In the genomic region with DNA sequence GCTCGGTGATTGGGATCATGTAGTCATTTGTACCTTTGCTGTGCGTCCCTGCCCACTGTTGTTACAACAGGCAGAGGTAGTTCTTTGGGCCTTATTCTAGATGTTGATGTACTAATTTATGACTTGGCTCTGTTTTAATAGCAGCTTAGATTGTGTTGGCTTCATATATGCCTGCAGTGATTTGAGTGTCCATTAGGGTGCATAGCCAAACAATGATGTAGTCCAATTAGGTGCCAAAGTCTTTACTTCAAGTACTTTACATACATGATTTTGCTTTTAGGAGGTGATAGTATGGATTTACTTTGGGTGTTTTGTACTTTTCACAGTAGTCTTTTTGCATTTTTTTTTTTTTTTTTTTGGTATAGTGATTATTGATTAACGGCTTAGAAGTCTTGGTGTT, we compare ENCODE assay signal across 13 cellular contexts. TPM values are rescaled to one million over a fixed set of nuclear protein-coding genes. Genes with fewer than 3 reads are reported as not detected.
DNase-seq lines count a peak whose midpoint lies in the region; ATAC-seq and TF ChIP-seq lines count a peak whose summit lies in the region.
"Had no signal": no experiment of that assay in that cellular context is flagged by ENCODE, and none has a peak within 500 bp of the region (broad histone marks: within the 10 kb centered on the region; RNA-seq: fewer than 3 reads in every experiment).

No MANE protein-coding gene starts in this region.

- H3K4me3 ChIP-seq in smooth muscle cell (no peak overlapping the region), uterus (no peak overlapping the region)

- H3K4me1 ChIP-seq in smooth muscle cell (ENCODE audit: low read depth) (peaks cover 24% of the 10 kb centered on the region), uterus (peaks cover 0 to 13% of the 10 kb centered on the region in 2 donors)

- intact Hi-C loops in natural killer cell (cut with micrococcal nuclease) (loop anchor here (5.0 kb wide), 1 partner anchor 35 kb away; no protein-coding TSS in a partner anchor), uterus (cut with DNase I; ENCODE audit: low total_unique reads) (no loop called here)

- H3K27ac ChIP-seq in smooth muscle cell (ENCODE audit: low read depth) (no peak overlapping the region), uterus (no peak overlapping the region)

- TF ChIP-seq POLR2A in uterus (IDR thresholded peaks at IDR 0.05) = no peak

- peaks cover 98% of the 10 kb centered on the region for H3K79me2 ChIP-seq in smooth muscle cell (ENCODE audit: low read depth)

- H2AFZ ChIP-seq in smooth muscle cell (ENCODE audit: low read depth) = no peak overlapping the region

- peak overlapping the region; percentile 22 to 73 for H3K27ac Mint-ChIP-seq in natural killer cell
- no peak overlapping the region for H3K27ac Mint-ChIP-seq in natural killer cell treated with Interleukin-12 subunit alpha and Interleukin-12 subunit beta and Interleukin-15 and Interleukin-18, amount 100 ng/mL, for 72 hours
- H3K27ac Mint-ChIP-seq in effector memory CD8-positive, alpha-beta T cell = peak overlapping the region; percentile 20 to 67
- H3K27ac Mint-ChIP-seq: activated naive CD8-positive, alpha-beta T cell treated with anti-CD3 and anti-CD28 coated beads, Interleukin-2, amount 10 ng/mL, durations not matched to agents 7 days and 5 days; stimulated activated memory B cell treated with anti-CD40 and anti-IgM and Interleukin-4, amounts not matched to agents 10 μg/mL and 1 μg/mL and 100 μg/mL, for 72 hours had no signal

- DNase-seq in natural killer cell (no peak), NCI-H1105 treated with DMSO at 0.1 percent for 48 hours (lab: John Stamatoyannopoulos, UW) (peak; percentile 34), foreskin melanocyte (no peak), mucosa of gallbladder (ENCODE audit: low spot score) (no peak), smooth muscle cell (lab: John Stamatoyannopoulos, UW; ENCODE audit: unreplicated experiment) (no peak), uterus (no peak)
- no peak for DNase-seq in natural killer cell treated with Interleukin-12 subunit alpha and Interleukin-12 subunit beta and Interleukin-15 and Interleukin-18, amount 100 ng/mL, for 72 hours (ENCODE audit: low spot score)
- DNase-seq in effector memory CD8-positive, alpha-beta T cell = no peak
- DNase-seq: activated naive CD8-positive, alpha-beta T cell treated with anti-CD3 and anti-CD28 coated beads, Interleukin-2, amount 10 ng/mL, durations not matched to agents 7 days and 5 days; KG1; NCI-H2171 treated with DMSO at 0.1 percent for 48 hours; stimulated activated CD4-positive, alpha-beta T cell treated with anti-CD3 and anti-CD28 coated beads, Interleukin-4, amount 100 ng/mL, for 1 hour had no signal

- peak in 1 of 3 donors; percentile 32 for ATAC-seq in natural killer cell
- ATAC-seq in natural killer cell treated with Interleukin-12 subunit alpha and Interleukin-12 subunit beta and Interleukin-15 and Interleukin-18, amount 100 ng/mL, for 72 hours = no peak
- peak; percentile 17 for ATAC-seq in effector memory CD8-positive, alpha-beta T cell (replicated peaks)
- ATAC-seq: stimulated activated memory B cell treated with anti-CD40 and anti-IgM and Interleukin-4, amounts not matched to agents 10 μg/mL and 1 μg/mL and 100 μg/mL, for 72 hours had no signal

- peaks cover 100% of the 10 kb centered on the region for H4K20me1 ChIP-seq in smooth muscle cell (ENCODE audit: low read depth)

- no peaks in the 10 kb centered on the region for H3K9me3 ChIP-seq in smooth muscle cell (replicated peaks; ENCODE audit: low read depth)
- no peaks in the 10 kb centered on the region for H3K9me3 ChIP-seq in uterus

- H3K9me3 Mint-ChIP-seq in natural killer cell = no peaks in the 10 kb centered on the region
- no peaks in the 10 kb centered on the region for H3K9me3 Mint-ChIP-seq in natural killer cell treated with Interleukin-12 subunit alpha and Interleukin-12 subunit beta and Interleukin-15 and Interleukin-18, amount 100 ng/mL, for 72 hours
- no peaks in the 10 kb centered on the region for H3K9me3 Mint-ChIP-seq in effector memory CD8-positive, alpha-beta T cell
- H3K9me3 Mint-ChIP-seq: activated naive CD8-positive, alpha-beta T cell treated with anti-CD3 and anti-CD28 coated beads, Interleukin-2, amount 10 ng/mL, durations not matched to agents 7 days and 5 days; stimulated activated memory B cell treated with anti-CD40 and anti-IgM and Interleukin-4, amounts not matched to agents 10 μg/mL and 1 μg/mL and 100 μg/mL, for 72 hours had no signal

- H3K36me3 ChIP-seq in smooth muscle cell (ENCODE audit: low read depth) (no peaks in the 10 kb centered on the region), uterus (no peaks in the 10 kb centered on the region)

- H3K4me1 Mint-ChIP-seq in natural killer cell = peaks cover 85 to 86% of the 10 kb centered on the region in 2 donors
- H3K4me1 Mint-ChIP-seq in natural killer cell treated with Interleukin-12 subunit alpha and Interleukin-12 subunit beta and Interleukin-15 and Interleukin-18, amount 100 ng/mL, for 72 hours (ENCODE audit: low read depth in 2 of 2) = peaks cover 65 to 72% of the 10 kb centered on the region in 2 donors
- peaks cover 55 to 79% of the 10 kb centered on the region in 2 donors for H3K4me1 Mint-ChIP-seq in effector memory CD8-positive, alpha-beta T cell (ENCODE audit: low read depth in 2 of 2)

- H3K27me3 ChIP-seq in smooth muscle cell (ENCODE audit: low read depth) (no peaks in the 10 kb centered on the region), uterus (no peaks in the 10 kb centered on the region)

- H3K9ac ChIP-seq in smooth muscle cell (ENCODE audit: low read depth) = no peak overlapping the region

- no peaks in the 10 kb centered on the region for H3K36me3 Mint-ChIP-seq in natural killer cell
- H3K36me3 Mint-ChIP-seq in natural killer cell treated with Interleukin-12 subunit alpha and Interleukin-12 subunit beta and Interleukin-15 and Interleukin-18, amount 100 ng/mL, for 72 hours = no peaks in the 10 kb centered on the region
- peaks cover 22% of the 10 kb centered on the region for H3K36me3 Mint-ChIP-seq in effector memory CD8-positive, alpha-beta T cell (ENCODE audit: insufficient read depth)

- no peak overlapping the region for H3K4me2 ChIP-seq in smooth muscle cell

- no peaks in the 10 kb centered on the region for H3K27me3 Mint-ChIP-seq in natural killer cell (ENCODE audit: low read depth in 2 of 2)
- H3K27me3 Mint-ChIP-seq in natural killer cell treated with Interleukin-12 subunit alpha and Interleukin-12 subunit beta and Interleukin-15 and Interleukin-18, amount 100 ng/mL, for 72 hours = no peaks in the 10 kb centered on the region
- H3K27me3 Mint-ChIP-seq in effector memory CD8-positive, alpha-beta T cell = no peaks in the 10 kb centered on the region
- H3K27me3 Mint-ChIP-seq: activated naive CD8-positive, alpha-beta T cell treated with anti-CD3 and anti-CD28 coated beads, Interleukin-2, amount 10 ng/mL, durations not matched to agents 7 days and 5 days; stimulated activated memory B cell treated with anti-CD40 and anti-IgM and Interleukin-4, amounts not matched to agents 10 μg/mL and 1 μg/mL and 100 μg/mL, for 72 hours had no signal

- peaks cover 35% of the 10 kb centered on the region for H3F3A ChIP-seq in smooth muscle cell (ENCODE audit: low read depth)

- H3K4me3 Mint-ChIP-seq in natural killer cell = peak overlapping the region; percentile 62
- H3K4me3 Mint-ChIP-seq in natural killer cell treated with Interleukin-12 subunit alpha and Interleukin-12 subunit beta and Interleukin-15 and Interleukin-18, amount 100 ng/mL, for 72 hours = no peak overlapping the region
- peak overlapping the region; percentile 26 to 38 for H3K4me3 Mint-ChIP-seq in effector memory CD8-positive, alpha-beta T cell
- H3K4me3 Mint-ChIP-seq: activated naive CD8-positive, alpha-beta T cell treated with anti-CD3 and anti-CD28 coated beads, Interleukin-2, amount 10 ng/mL, durations not matched to agents 7 days and 5 days; stimulated activated memory B cell treated with anti-CD40 and anti-IgM and Interleukin-4, amounts not matched to agents 10 μg/mL and 1 μg/mL and 100 μg/mL, for 72 hours had no signal

- TF ChIP-seq CTCF in natural killer cell (IDR thresholded peaks at IDR 0.05) (no peak), smooth muscle cell (IDR thresholded peaks at IDR 0.05; ENCODE audit: borderline replicate concordance, insufficient read depth, poor library complexity, severe bottlenecking) (no peak), uterus (IDR thresholded peaks at IDR 0.05) (no peak)

- 99% methylated on average over 3 of the region's 3 CpGs for WGBS in smooth muscle cell (ENCODE audit: low lambda C conversion rate)

RNA-seq across cellular contexts. Expression of gene PPP6R3, which starts 46.4 kb away (rescaled TPM):
- total RNA-seq in natural killer cell (100 to 1,000 TPM; 148 to 176 (median 149) TPM), mucosa of gallbladder (114 TPM), smooth muscle cell (120 and 121 TPM in 2 replicates), uterus (100 to 1,000 TPM in 3 of 4 donors, 10 to 100 TPM in 1; 90.7 to 253 (median 164) TPM)
- 100 to 1,000 TPM; 188 to 189 TPM for total RNA-seq in natural killer cell treated with Interleukin-12 subunit alpha and Interleukin-12 subunit beta and Interleukin-15 and Interleukin-18, amount 100 ng/mL, for 72 hours
- 28.4 and 36.7 TPM in 2 replicates for polyA plus RNA-seq in smooth muscle cell

Comparison
In these comparisons a context has a peak if more than half of its experiments do, and no peak if none do; other contexts are left out.
1. H3K27ac Mint-ChIP-seq: peak in natural killer cell (2 of 2) and effector memory CD8-positive, alpha-beta T cell (2 of 2); none in natural killer cell treated with Interleukin-12 subunit alpha and Interleukin-12 subunit beta and Interleukin-15 and Interleukin-18, amount 100 ng/mL, for 72 hours (0 of 2).